10 cellular contexts compared by ENCODE assay signal in genomic region chrX:22666441-22666840, GRCh38.
DNase-seq lines count a peak whose midpoint lies in the region; ATAC-seq and TF ChIP-seq lines count a peak whose summit lies in the region.
"Had no signal": no experiment of that assay in that cellular context is flagged by ENCODE, and none has a peak within 500 bp of the region (broad histone marks: within the 10 kb centered on the region; RNA-seq: fewer than 3 reads in every experiment).

No MANE protein-coding gene starts in this region.

- peak; percentile 13 for TF ChIP-seq CTCF in GM13976 (IDR thresholded peaks at IDR 0.05; ENCODE audit: borderline replicate concordance, control extremely low read depth, extremely low read depth, insufficient read depth, missing control alignments)

- in situ Hi-C loops in ACHN (cut with HindIII; ENCODE audit: low pct_ligation_motif_present, low pct_unique_long_range_greater_than_20kb, low sequenced_read_pairs) (no loop called here), GM13976 (cut with MboI; ENCODE audit: low sequenced_read_pairs, unreplicated experiment) (no loop called here), G401 (cut with HindIII; ENCODE audit: low sequenced_read_pairs) (no loop called here)

- intact Hi-C loops in left ventricle myocardium superior (cut with micrococcal nuclease), result no loop called here

- DNase-seq in ACHN (peak; percentile 9), GM13976 (ENCODE audit: low spot score) (peak; percentile 6), NCI-H748 treated with DMSO at 0.1 percent for 48 hours (lab: John Stamatoyannopoulos, UW) (peak; percentile 31), fibroblast of peridontal ligament (ENCODE audit: extremely low read depth) (peak; percentile 14), G401 (ENCODE audit: low spot score) (no peak), left ventricle myocardium superior (no peak)
- DNase-seq in effector CD4-positive, alpha-beta T cell, result no peak
- DNase-seq: activated T-cell treated with anti-CD3 and anti-CD28 coated beads for 4 hours had no signal

- no peak for ATAC-seq in GM21528 (IDR thresholded peaks at IDR 0.05; ENCODE audit: low FRiP score, unreplicated experiment)
- no peak for ATAC-seq in left ventricle myocardium superior
- ATAC-seq: left colon had no signal

Comparison
In these comparisons a context has a peak if more than half of its experiments do, and no peak if none do; other contexts are left out.
1. DNase-seq: peak in ACHN (single experiment), GM13976 (single experiment), NCI-H748 treated with DMSO at 0.1 percent for 48 hours (single experiment) and fibroblast of peridontal ligament (single experiment); none in G401 (single experiment), left ventricle myocardium superior (single experiment) and effector CD4-positive, alpha-beta T cell (single experiment).